14 cellular contexts compared by ENCODE assay signal in genomic region chr4:144634978-144635747, GRCh38. TPM values are rescaled to one million over a fixed set of nuclear protein-coding genes. Genes with fewer than 3 reads are reported as not detected.
A peak's percentile ranks its signal among the peaks of the same experiment; 100 is the strongest.
DNase-seq lines count a peak whose midpoint lies in the region; ATAC-seq and TF ChIP-seq lines count a peak whose summit lies in the region.
"Had no signal": no experiment of that assay in that cellular context is flagged by ENCODE, and none has a peak within 500 bp of the region (broad histone marks: within the 10 kb centered on the region; RNA-seq: fewer than 3 reads in every experiment).

No MANE protein-coding gene starts in this region.

- no peaks in the 10 kb centered on the region for H3K27me3 ChIP-seq in mammary epithelial cell (ENCODE audit: insufficient read depth, low read length)

- no TSS peak for BruUV-seq in mammary epithelial cell (replicated peaks; lab: Mats Ljungman, UMichigan)

- in situ Hi-C loops in mammary epithelial cell (cut with MboI; ENCODE audit: low sequenced_read_pairs in 2 of 2): no loop called here

- intact Hi-C loops in mammary epithelial cell (cut with micrococcal nuclease): no loop called here

- no peak overlapping the region for H3K4me2 ChIP-seq in mammary epithelial cell (ENCODE audit: insufficient read depth, low read depth, low read length)
- H3K4me2 ChIP-seq: A549, SK-N-SH had no signal

- ATAC-seq in GM19351 (IDR thresholded peaks at IDR 0.05; ENCODE audit: unreplicated experiment): peak; percentile 99
- ATAC-seq in HG02759 (IDR thresholded peaks at IDR 0.05; ENCODE audit: unreplicated experiment): peak; percentile 99
- ATAC-seq in HG03442 (IDR thresholded peaks at IDR 0.05; ENCODE audit: unreplicated experiment): peak; percentile 99
- ATAC-seq: A549; activated CD8-positive, alpha-beta T cell treated with anti-CD3 and anti-CD28 coated beads, Interleukin-2, amount 10 ng/mL, durations not matched to agents 7 days and 5 days; effector memory CD8-positive, alpha-beta T cell had no signal

- H3K9ac ChIP-seq in mammary epithelial cell (ENCODE audit: insufficient read depth, low read length): no peak overlapping the region
- H3K9ac ChIP-seq: SK-N-SH had no signal

- no peaks in the 10 kb centered on the region for H3K9me3 ChIP-seq in mammary epithelial cell (replicated peaks; ENCODE audit: insufficient read depth, low read length)
- H3K9me3 ChIP-seq: A549, SK-N-SH had no signal

- DNase-seq in GM10248 (ENCODE audit: extremely low spot score) (peak; percentile 27), mammary epithelial cell (no peak), ureter (ENCODE audit: low spot score) (no peak), D341Med (ENCODE audit: low spot score) (no peak)
- DNase-seq in activated CD4-positive, CD25-positive, alpha-beta regulatory T cell treated with anti-CD3 and anti-CD28 coated beads, Interleukin-2, amount 50 U/mL, for 72 hours: no peak
- DNase-seq: activated CD8-positive, alpha-beta T cell treated with anti-CD3 and anti-CD28 coated beads, Interleukin-2, amount 10 ng/mL, durations not matched to agents 7 days and 5 days; effector memory CD8-positive, alpha-beta T cell; NCI-H524 treated with DMSO at 0.1 percent for 48 hours; SK-N-SH; small intestine had no signal

- POLR2A ChIA-PET in GM10248 (lab: Yijun Ruan, JAX): no interaction called here

- no peaks in the 10 kb centered on the region for H3K79me2 ChIP-seq in mammary epithelial cell (ENCODE audit: insufficient read depth, low read length)

- no peak overlapping the region for H3K27ac ChIP-seq in mammary epithelial cell (ENCODE audit: insufficient read depth, low read depth, low read length)
- H3K27ac ChIP-seq: A549 had no signal

- WGBS in mammary epithelial cell (ENCODE audit: low coverage, missing lambda C conversion rate): 93% methylated on average over 6 of the region's 6 CpGs

- H3K36me3 ChIP-seq in mammary epithelial cell (ENCODE audit: insufficient read depth, low read length): no peaks in the 10 kb centered on the region

- H4K20me1 ChIP-seq in mammary epithelial cell (ENCODE audit: insufficient read depth, low read length): no peaks in the 10 kb centered on the region

- dilution Hi-C loops in mammary epithelial cell (cut with HindIII; ENCODE audit: low sequenced_read_pairs): no loop called here

- H3K4me1 ChIP-seq in mammary epithelial cell (ENCODE audit: insufficient read depth, low read length): no peaks in the 10 kb centered on the region
- H3K4me1 ChIP-seq: A549 had no signal

- H2AFZ ChIP-seq in mammary epithelial cell (ENCODE audit: low read depth, low read length): no peak overlapping the region

- H3K4me3 ChIP-seq in mammary epithelial cell (replicated peaks in 1 of 3; ENCODE audit: insufficient read depth in 1 of 3, low read depth in 2 of 3, low read length in 3 of 3): no peak overlapping the region
- H3K4me3 ChIP-seq: A549 had no signal

- CTCF ChIA-PET in GM10248 (lab: Yijun Ruan, JAX) (interaction anchor here (1.7 kb wide), 1 partner anchor 11 kb away, joined by 5 read pairs; no protein-coding TSS in a partner anchor), mammary epithelial cell (lab: Charles Lee; ENCODE audit: low non-redundant PET) (no interaction called here)

- TF ChIP-seq CTCF in GM10248 (IDR thresholded peaks at IDR 0.05; ENCODE audit: control extremely low read depth, extremely low read depth, low read depth, missing control alignments) (no peak), mammary epithelial cell (conservative IDR thresholded peaks at IDR 0.05 in 1 of 2, IDR thresholded peaks at IDR 0.05 in 1 of 2; ENCODE audit: extremely low read depth in 1 of 2, insufficient read depth in 1 of 2, low read depth in 1 of 2, low read length in 2 of 2) (no peak)

RNA-seq across cellular contexts. Expression of gene HHIP, which starts 10.8 kb away (rescaled TPM):
- total RNA-seq in mammary epithelial cell: 1 to 10 TPM in 1 of 2 donors, under 1 TPM in 1; 0.17 to 3.4 TPM
- polyA plus RNA-seq in mammary epithelial cell: 1.2 TPM
- polyA minus RNA-seq in mammary epithelial cell: 3.0 TPM
- 2.8 TPM for total RNA-seq in ureter
- total RNA-seq: activated CD8-positive, alpha-beta T cell treated with anti-CD3 and anti-CD28 coated beads, Interleukin-2, amount 10 ng/mL, durations not matched to agents 7 days and 5 days had no signal
